ENCODE assay signal across 1 cellular context in genomic region chr13:67008075-67008668, GRCh38.
TF ChIP-seq lines count a peak whose summit lies in the region.

No MANE protein-coding gene starts in this region.

TF ChIP-seq in SK-N-SH treated with all-trans-retinoic acid at 6 μM for 48 hours, 23 proteins besides CTCF, POLR2A, EP300 and RAD21 (continued from another document):
- TF ChIP-seq POU6F1 (CRISPR knock-in tag; IDR thresholded peaks at IDR 0.05; ENCODE audit: borderline replicate concordance, low read depth) = no peak
